1 cellular context compared by ENCODE assay signal in genomic region chr2:109689973-109690372, GRCh38.
TF ChIP-seq lines count a peak whose summit lies in the region.

No MANE protein-coding gene starts in this region.

TF ChIP-seq in H1, 55 proteins besides CTCF, POLR2A, EP300 and RAD21 (continued from another document):
- no peak for TF ChIP-seq FOSL1 (IDR thresholded peaks at IDR 0.05; ENCODE audit: insufficient read depth, low read depth, low read length)
- no peak for TF ChIP-seq HDAC2 (IDR thresholded peaks at IDR 0.05; ENCODE audit: borderline replicate concordance in 1 of 2, low read depth in 2 of 2, low read length in 2 of 2)
- TF ChIP-seq NRF1 (IDR thresholded peaks at IDR 0.05; ENCODE audit: low read depth, low read length): no peak
- no peak for TF ChIP-seq JUND (IDR thresholded peaks at IDR 0.05; ENCODE audit: low read length)
- TF ChIP-seq MAX (IDR thresholded peaks at IDR 0.05): no peak
- no peak for TF ChIP-seq SIRT6 (IDR thresholded peaks at IDR 0.05; ENCODE audit: low read length)
- no peak for TF ChIP-seq TAF1 (IDR thresholded peaks at IDR 0.05; ENCODE audit: low read depth, low read length)
- no peak for TF ChIP-seq ASH2L (IDR thresholded peaks at IDR 0.05; ENCODE audit: low read length)
